In the genomic region with DNA sequence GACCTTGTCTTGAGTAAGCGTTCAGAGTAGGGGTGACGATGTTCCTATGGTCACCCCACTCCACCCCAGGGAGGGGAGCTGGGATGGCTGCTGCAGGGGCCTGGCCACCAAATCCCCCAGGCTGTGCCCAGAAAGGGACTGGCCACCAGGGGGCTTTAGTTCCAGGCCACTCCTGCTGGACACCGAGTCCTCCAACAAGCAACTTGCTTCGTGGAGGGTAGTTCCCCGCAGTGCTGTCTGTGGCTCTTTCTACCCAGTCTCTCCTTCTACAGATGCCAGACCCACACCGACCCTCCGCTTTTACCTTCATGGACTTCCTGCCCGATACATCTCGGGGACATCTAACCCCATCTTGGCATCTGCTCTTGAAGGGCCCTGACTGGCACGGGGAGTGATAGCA, we compare ENCODE assay signal across 11 cellular contexts. TPM values are rescaled to one million over a fixed set of nuclear protein-coding genes. Genes with fewer than 3 reads are reported as not detected.
DNase-seq lines count a peak whose midpoint lies in the region; FAIRE-seq and TF ChIP-seq lines count a peak whose summit lies in the region.
"Had no signal": no experiment of that assay in that cellular context is flagged by ENCODE, and none has a peak within 500 bp of the region (broad histone marks: within the 10 kb centered on the region; RNA-seq: fewer than 3 reads in every experiment).

No MANE protein-coding gene starts in this region.

- POLR2A ChIA-PET in AG04450 (lab: Yijun Ruan, JAX) = no interaction called here

- H3K36me3 Mint-ChIP-seq in HFFc6 (ENCODE audit: low read depth) = no peaks in the 10 kb centered on the region
- H3K36me3 Mint-ChIP-seq: natural killer cell treated with Interleukin-12 subunit alpha and Interleukin-12 subunit beta and Interleukin-15 and Interleukin-18, amount 100 ng/mL, for 72 hours had no signal

- H2AFZ ChIP-seq in keratinocyte (ENCODE audit: control insufficient read depth, low read length) = no peak overlapping the region

- peak; percentile 46 for TF ChIP-seq CTCF in AG04450 (IDR thresholded peaks at IDR 0.05; ENCODE audit: low read depth, low read length)
- TF ChIP-seq CTCF in HFFc6 (IDR thresholded peaks at IDR 0.05) = peak; percentile 78
- TF ChIP-seq CTCF in brain microvascular endothelial cell (IDR thresholded peaks at IDR 0.05; ENCODE audit: low read depth, low read length, missing control alignments) = peak; percentile 73
- TF ChIP-seq CTCF in keratinocyte (optimal IDR thresholded peaks at IDR 0.05 in 1 of 3, IDR thresholded peaks at IDR 0.05 in 1 of 3, conservative IDR thresholded peaks at IDR 0.05 in 1 of 3; ENCODE audit: extremely low read depth in 1 of 3, insufficient read depth in 2 of 3, low read length in 3 of 3) = peak in 2 of 3 experiments; percentile 2 to 11
- TF ChIP-seq CTCF in spleen (IDR thresholded peaks at IDR 0.05 in 8 of 11, conservative IDR thresholded peaks at IDR 0.05 in 3 of 11) = peak in 2 of 11 experiments; percentile 21 to 23

- H3K79me2 ChIP-seq in keratinocyte (ENCODE audit: control insufficient read depth, insufficient read depth, low read length) = no peaks in the 10 kb centered on the region

- in situ Hi-C loops in brain microvascular endothelial cell (cut with HindIII; ENCODE audit: low pct_ligation_motif_present, low sequenced_read_pairs) = no loop called here

- DNase-seq in AG04450 (ENCODE audit: low read depth, low spot score) = no peak
- DNase-seq in HFFc6 = no peak
- peak; percentile 26 for DNase-seq in brain microvascular endothelial cell
- no peak for DNase-seq in keratinocyte (ENCODE audit: low read depth, low spot score)
- DNase-seq in T-helper 2 cell = no peak
- DNase-seq in mucosa of gallbladder (ENCODE audit: low spot score) = no peak
- DNase-seq in spleen = no peak
- no peak for DNase-seq in stimulated activated CD4-positive, alpha-beta T cell treated with anti-CD3 and anti-CD28 coated beads, Interleukin-2, amount 100 ng/mL, for 48 hours
- DNase-seq: activated naive CD4-positive, alpha-beta T cell had no signal

- H3K9me3 ChIP-seq in AG04450 (ENCODE audit: control insufficient read depth, insufficient read depth, low read length) (no peaks in the 10 kb centered on the region; the same call in 1 of the 2 replicates), keratinocyte (ENCODE audit: control insufficient read depth, low read depth, low read length) (no peaks in the 10 kb centered on the region), spleen (no peaks in the 10 kb centered on the region)

- no peak for TF ChIP-seq POLR2A in spleen (IDR thresholded peaks at IDR 0.05)

- H3K27ac ChIP-seq in AG04450 (ENCODE audit: low read depth, low read length) (no peak overlapping the region), brain microvascular endothelial cell (no peak overlapping the region), keratinocyte (ENCODE audit: control insufficient read depth, insufficient read depth, low read length) (no peak overlapping the region), spleen (no peak overlapping the region)

- FAIRE-seq in keratinocyte (lab: Jason Lieb, UNC) = no peak

- H3K4me3 ChIP-seq in AG04450 (ENCODE audit: low read depth, low read length) = no peak overlapping the region
- H3K4me3 ChIP-seq in brain microvascular endothelial cell (ENCODE audit: low read depth, low read length) = no peak overlapping the region
- H3K4me3 ChIP-seq in keratinocyte (ENCODE audit: control insufficient read depth in 2 of 3, extremely low read depth in 1 of 3, insufficient read depth in 2 of 3, low read depth in 1 of 3, low read length in 3 of 3) = no peak overlapping the region
- H3K4me3 ChIP-seq in spleen = no peak overlapping the region

- no peaks in the 10 kb centered on the region for H3K9me3 Mint-ChIP-seq in HFFc6
- H3K9me3 Mint-ChIP-seq: natural killer cell treated with Interleukin-12 subunit alpha and Interleukin-12 subunit beta and Interleukin-15 and Interleukin-18, amount 100 ng/mL, for 72 hours had no signal

- CTCF ChIA-PET in AG04450 (lab: Charles Lee) = interaction anchor here (8.0 kb wide), 1 partner anchor 46 kb away, joined by 143 read pairs; no protein-coding TSS in a partner anchor

- 87 to 90% (median 89%) methylated on average over 10 of the region's 10 CpGs for WGBS in spleen, 5 donors

- H3K4me2 ChIP-seq in keratinocyte (ENCODE audit: control insufficient read depth, extremely low read depth, insufficient read depth, low read depth, low read length) = no peak overlapping the region

- intact Hi-C loops in spleen (cut with DNase I; ENCODE audit: low total_unique reads) = loop anchor here (5.0 kb wide), 1 partner anchor 594 kb away; no protein-coding TSS in a partner anchor

- peaks cover 26% of the 10 kb centered on the region for H3K27me3 Mint-ChIP-seq in HFFc6 (ENCODE audit: insufficient read depth)

- H4K20me1 ChIP-seq in keratinocyte (ENCODE audit: control insufficient read depth, extremely low read depth, insufficient read depth, low read length) = no peaks in the 10 kb centered on the region

- H3K9me1 ChIP-seq in keratinocyte (ENCODE audit: control insufficient read depth, extremely low read depth, insufficient read depth, low read length) = no peaks in the 10 kb centered on the region

- H3K4me3 Mint-ChIP-seq in HFFc6 = no peak overlapping the region
- H3K4me3 Mint-ChIP-seq: natural killer cell treated with Interleukin-12 subunit alpha and Interleukin-12 subunit beta and Interleukin-15 and Interleukin-18, amount 100 ng/mL, for 72 hours had no signal

- H3K27me3 ChIP-seq in AG04450 (ENCODE audit: control insufficient read depth, insufficient read depth, low read length) = peaks cover 18% of the 10 kb centered on the region
- H3K27me3 ChIP-seq in brain microvascular endothelial cell (replicated peaks) = peaks cover 2% of the 10 kb centered on the region
- H3K27me3 ChIP-seq in keratinocyte (ENCODE audit: control insufficient read depth, extremely low read depth, insufficient read depth, low read length) = no peaks in the 10 kb centered on the region
- H3K27me3 ChIP-seq in spleen (replicated peaks in 1 of 7) = peaks cover 0 to 95% (median 14%) of the 10 kb centered on the region in 7 donors

- peaks cover 10% of the 10 kb centered on the region; the same call in 1 of the 2 replicates for H3K4me1 Mint-ChIP-seq in HFFc6 (ENCODE audit: low read depth)

- H3K27ac Mint-ChIP-seq in HFFc6 = no peak overlapping the region
- H3K27ac Mint-ChIP-seq: natural killer cell treated with Interleukin-12 subunit alpha and Interleukin-12 subunit beta and Interleukin-15 and Interleukin-18, amount 100 ng/mL, for 72 hours had no signal

- H3K9ac ChIP-seq in keratinocyte (ENCODE audit: control insufficient read depth, extremely low read depth, insufficient read depth, low read length) = no peak overlapping the region

- H3K4me1 ChIP-seq in keratinocyte (ENCODE audit: control insufficient read depth, extremely low read depth, insufficient read depth, low read length) (peaks cover 9% of the 10 kb centered on the region), spleen (peaks cover 0 to 27% (median 21%) of the 10 kb centered on the region in 6 donors)

- dilution Hi-C loops in keratinocyte (cut with MboI; ENCODE audit: extremely low pct_ligation_motif_present, low sequenced_read_pairs) = no loop called here

- H3K36me3 ChIP-seq in brain microvascular endothelial cell (replicated peaks) (no peaks in the 10 kb centered on the region), keratinocyte (ENCODE audit: control insufficient read depth in 2 of 2, extremely low read depth in 1 of 2, insufficient read depth in 2 of 2, low read length in 2 of 2) (no peaks in the 10 kb centered on the region), spleen (no peaks in the 10 kb centered on the region)

RNA-seq across cellular contexts. Expression of a gene that starts 35.7 kb away (rescaled TPM):
- polyA plus RNA-seq in AG04450 (2011; rRNA removed) (not detected in 2 replicates), keratinocyte (0.06 to 0.28 TPM (median 0.18 TPM) in 3 replicates), spleen (under 1 TPM in 1 of 3 donors, not detected in 2; 0.03 TPM)
- polyA minus RNA-seq in AG04450 (2011; rRNA and poly(A)+ RNA removed) = not detected in 2 replicates
- total RNA-seq in HFFc6 (2021; fragmentation: NEBNext Ultra II Directional; extraction: Animal tissue kit (Norgen Biotek cat#: 25700)) = not detected
- polyA plus RNA-seq in keratinocyte (2011; ENCODE audit: low read depth) = not detected
- polyA plus RNA-seq in keratinocyte (2011; cell fraction: cytosol; rRNA removed) = 0.09 and 0.28 TPM in 2 replicates
- 0.20 and 0.67 TPM in 2 replicates for polyA plus RNA-seq in keratinocyte (2011; cell fraction: nucleus; rRNA removed)
- polyA plus RNA-seq in keratinocyte (2012; ENCODE audit: low replicate concordance) = 0.19 TPM in 1 of 2 replicates, not detected in the other
- polyA minus RNA-seq in keratinocyte = 0.13 TPM in 2 of 3 replicates, not detected in the other
- not detected for polyA minus RNA-seq in keratinocyte (2011; cell fraction: cytosol; rRNA and poly(A)+ RNA removed)
- 0.32 TPM in 1 of 2 replicates, not detected in the other for polyA minus RNA-seq in keratinocyte (2011; cell fraction: nucleus; rRNA and poly(A)+ RNA removed)
- total RNA-seq in mucosa of gallbladder (44.3 TPM), spleen (under 1 TPM in 1 of 7 donors, not detected in 6; 0.20 TPM)
- total RNA-seq: natural killer cell treated with Interleukin-12 subunit alpha and Interleukin-12 subunit beta and Interleukin-15 and Interleukin-18, amount 100 ng/mL, for 72 hours; T-helper 2 cell treated with Interferon-gamma antibody and Interleukin-4, amounts not matched to agents 100 ng/mL and 5 ng/mL, for 36 hours had no signal

Comparison
In these comparisons a context has a peak if more than half of its experiments do, and no peak if none do; other contexts are left out.
1. RNA of a gene that starts 35.7 kb away (total RNA-seq): 44.3 TPM in mucosa of gallbladder (single experiment); not detected in HFFc6 and 0.20 TPM in spleen; every median in the first group is over 10 times any median in the second.